In the genomic region with DNA sequence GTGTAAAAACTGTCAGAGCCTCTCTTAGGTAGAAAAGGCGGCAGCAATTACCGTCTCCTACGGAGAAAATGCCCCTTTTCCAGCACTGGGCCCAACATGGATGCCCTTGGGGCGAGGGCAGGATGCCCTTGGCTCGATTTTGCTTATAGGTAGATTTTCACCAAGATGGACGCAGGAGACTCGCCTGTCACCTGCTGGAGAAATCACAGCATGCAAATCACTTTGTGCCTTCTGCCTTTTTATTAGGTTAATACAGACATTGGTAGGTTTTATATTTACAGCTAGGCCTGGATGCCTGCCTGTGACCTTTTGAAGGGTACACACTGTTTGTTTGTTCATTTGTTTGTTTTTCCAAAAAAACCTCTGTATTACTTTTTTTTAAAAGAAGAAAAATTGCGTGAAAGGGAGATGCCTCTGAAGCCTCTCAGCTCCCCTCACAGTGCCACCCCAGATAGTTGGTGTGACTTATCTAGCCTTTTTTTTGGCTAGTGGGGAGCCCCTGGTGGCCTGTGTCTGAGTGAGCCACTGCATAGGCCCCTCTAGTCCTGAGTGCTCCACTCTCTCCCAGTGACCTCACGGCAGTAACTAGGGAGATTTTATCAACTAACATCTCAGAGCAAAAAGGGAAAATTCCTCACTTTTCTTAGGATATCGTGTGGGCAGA, we compare ENCODE assay signal across 8 cellular contexts. TPM values are rescaled to one million over a fixed set of nuclear protein-coding genes. Genes with fewer than 3 reads are reported as not detected.
DNase-seq lines count a peak whose midpoint lies in the region; TF ChIP-seq lines count a peak whose summit lies in the region.

No MANE protein-coding gene starts in this region.

- no peaks in the 10 kb centered on the region for H3K9me2 ChIP-seq in Karpas-422 (replicated peaks; ENCODE audit: insufficient read depth, low read length)

- peak; percentile 13 to 47 for DNase-seq in NCI-H524 (lab: John Stamatoyannopoulos, UW)
- no peak for DNase-seq in NCI-H524 treated with DMSO at 0.1 percent for 48 hours (lab: John Stamatoyannopoulos, UW)
- DNase-seq in Karpas-422 = peak; percentile 51
- DNase-seq in adrenal gland = peak in 4 of 7 donors; percentile 52 to 59 (median 54)
- DNase-seq in kidney tubule cell (ENCODE audit: low spot score) = peak; percentile 69
- DNase-seq in testis = peak; percentile 55
- DNase-seq in NCI-H1048 (lab: John Stamatoyannopoulos, UW) = no peak
- no peak for DNase-seq in NCI-H2171 treated with DMSO at 0.1 percent for 48 hours (lab: John Stamatoyannopoulos, UW)

- no peak overlapping the region for H3K4me2 ChIP-seq in Karpas-422 (ENCODE audit: low read depth, low read length, poor library complexity, severe bottlenecking)

- H3K4me1 ChIP-seq in Karpas-422 (ENCODE audit: low read length) (peaks cover 9% of the 10 kb centered on the region), adrenal gland (replicated peaks in 1 of 2) (peaks cover 64 to 71% of the 10 kb centered on the region in 2 donors), testis (peaks cover 49% of the 10 kb centered on the region)

- TF ChIP-seq CTCF in adrenal gland (IDR thresholded peaks at IDR 0.05) (peak in 4 of 6 experiments; percentile 24 to 41 (median 34)), testis (IDR thresholded peaks at IDR 0.05) (peak; percentile 2 to 33 (median 26))

- H3K79me2 ChIP-seq in Karpas-422 (ENCODE audit: low read length) = no peaks in the 10 kb centered on the region

- 48 to 59% (median 52%) methylated on average over 10 of the region's 10 CpGs for WGBS in adrenal gland, 4 donors
- WGBS in testis, 2 donors = 37 to 38% methylated on average over 10 of the region's 10 CpGs

- H3K27me3 ChIP-seq in Karpas-422 (ENCODE audit: low read length) = no peaks in the 10 kb centered on the region
- no peaks in the 10 kb centered on the region for H3K27me3 ChIP-seq in adrenal gland
- H3K27me3 ChIP-seq in testis = no peaks in the 10 kb centered on the region

- H3K4me3 ChIP-seq in Karpas-422 (ENCODE audit: low read length) = no peak overlapping the region
- peak overlapping the region in 1 of 4 donors; percentile 98 for H3K4me3 ChIP-seq in adrenal gland
- peak overlapping the region; percentile 95 to 99 for H3K4me3 ChIP-seq in testis

- no peak overlapping the region for H3K27ac ChIP-seq in Karpas-422 (ENCODE audit: low read length)
- H3K27ac ChIP-seq in adrenal gland = peak overlapping the region; percentile 61 to 95 (median 88)
- peak overlapping the region; percentile 78 to 95 for H3K27ac ChIP-seq in testis

- H2AFZ ChIP-seq in Karpas-422 (ENCODE audit: low read length) = no peak overlapping the region

- H4K20me1 ChIP-seq in Karpas-422 (ENCODE audit: insufficient read depth, low read depth, low read length) = no peaks in the 10 kb centered on the region

- no peak overlapping the region for H3K9ac ChIP-seq in Karpas-422 (ENCODE audit: low read length)

- intact Hi-C loops in adrenal gland (cut with DNase I) (loop anchor here in 1 of 2 donors (10.0 kb wide), 2 partner anchors 236 to 494 kb away; no protein-coding TSS in a partner anchor), testis (cut with DNase I; ENCODE audit: low total_unique reads) (no loop called here)

- no peaks in the 10 kb centered on the region for H3K36me3 ChIP-seq in Karpas-422 (ENCODE audit: insufficient read depth, low read length)
- H3K36me3 ChIP-seq in adrenal gland (replicated peaks in 1 of 2) = peaks cover 0 to 12% of the 10 kb centered on the region in 2 donors
- no peaks in the 10 kb centered on the region for H3K36me3 ChIP-seq in testis (ENCODE audit: low read depth, missing control alignments)

- TF ChIP-seq POLR2A in adrenal gland (IDR thresholded peaks at IDR 0.05) (no peak), testis (IDR thresholded peaks at IDR 0.05) (no peak)

- no peaks in the 10 kb centered on the region for H3K9me3 ChIP-seq in Karpas-422 (ENCODE audit: low read length)
- no peaks in the 10 kb centered on the region for H3K9me3 ChIP-seq in adrenal gland (replicated peaks in 1 of 3)
- H3K9me3 ChIP-seq in testis = no peaks in the 10 kb centered on the region

RNA-seq across cellular contexts. Expression of a gene that starts 2.5 kb away (rescaled TPM):
- not detected in 2 replicates for total RNA-seq in Karpas-422 (2014; rRNA removed; shearing (Covaris generic); ENCODE audit: low replicate concordance)
- 100 to 1,000 TPM in 7 of 8 donors, 10 to 100 TPM in 1; 97.8 to 187 (median 161) TPM for total RNA-seq in adrenal gland
- 100 to 1,000 TPM in 1 of 3 donors, 10 to 100 TPM in 2; 85.7 to 122 (median 86.4) TPM for polyA plus RNA-seq in adrenal gland
- 100 to 1,000 TPM; 131 to 160 TPM for total RNA-seq in testis
- polyA plus RNA-seq in testis (ENCODE audit: insufficient read depth, low read depth, low replicate concordance) = 98.3 TPM

Comparison
In these comparisons a context has a peak if more than half of its experiments do, and no peak if none do; other contexts are left out.
1. DNase-seq: peak in NCI-H524 (2 of 2), Karpas-422 (single experiment), adrenal gland (4 of 7), kidney tubule cell (single experiment) and testis (single experiment); none in NCI-H524 treated with DMSO at 0.1 percent for 48 hours (single experiment), NCI-H1048 (single experiment) and NCI-H2171 treated with DMSO at 0.1 percent for 48 hours (single experiment).
2. RNA of a gene that starts 2.5 kb away (total RNA-seq): 97.8 to 187 TPM in adrenal gland and 131 to 160 TPM in testis; not detected in Karpas-422; every median in the first group is over 10 times any median in the second.